Comparison of ENCODE assay signal across 3 cellular contexts in the genomic region with DNA sequence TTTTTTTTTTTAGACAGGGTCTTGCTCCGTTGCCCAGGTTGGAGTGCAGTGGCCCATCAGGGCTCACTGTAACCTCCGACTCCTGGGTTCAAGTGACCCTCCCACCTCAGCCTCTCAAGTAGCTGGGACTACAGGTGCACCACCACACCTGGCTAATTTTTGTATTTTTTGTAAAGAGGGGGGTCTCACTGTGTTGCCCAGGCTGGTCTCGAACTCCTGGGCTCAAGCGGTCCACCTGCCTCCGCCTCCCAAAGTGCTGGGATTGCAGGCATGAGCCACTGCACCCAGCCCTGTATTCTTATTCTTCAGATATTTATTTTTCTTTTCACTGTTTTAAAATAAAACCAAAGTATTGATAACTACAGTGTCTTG. TPM values are rescaled to one million over a fixed set of nuclear protein-coding genes. Genes with fewer than 3 reads are reported as not detected.
"Had no signal": no experiment of that assay in that cellular context is flagged by ENCODE, and none has a peak within 500 bp of the region (broad histone marks: within the 10 kb centered on the region; RNA-seq: fewer than 3 reads in every experiment).

No MANE protein-coding gene starts in this region.

RNA-seq across cellular contexts. Expression of a gene that starts 11.0 kb away (rescaled TPM):
- total RNA-seq: activated CD4-positive, alpha-beta memory T cell treated with anti-CD3 and anti-CD28 coated beads for 36 hours; naive thymus-derived CD8-positive, alpha-beta T cell had no signal
- polyA plus RNA-seq: naive thymus-derived CD8-positive, alpha-beta T cell had no signal

RNA-seq across cellular contexts. Expression of a gene that starts 30.2 kb away (rescaled TPM):
- total RNA-seq: activated CD4-positive, alpha-beta memory T cell treated with anti-CD3 and anti-CD28 coated beads for 36 hours; naive thymus-derived CD8-positive, alpha-beta T cell; posterior vena cava had no signal
- polyA plus RNA-seq: naive thymus-derived CD8-positive, alpha-beta T cell had no signal
